19 cellular contexts compared by ENCODE assay signal in the genomic region with DNA sequence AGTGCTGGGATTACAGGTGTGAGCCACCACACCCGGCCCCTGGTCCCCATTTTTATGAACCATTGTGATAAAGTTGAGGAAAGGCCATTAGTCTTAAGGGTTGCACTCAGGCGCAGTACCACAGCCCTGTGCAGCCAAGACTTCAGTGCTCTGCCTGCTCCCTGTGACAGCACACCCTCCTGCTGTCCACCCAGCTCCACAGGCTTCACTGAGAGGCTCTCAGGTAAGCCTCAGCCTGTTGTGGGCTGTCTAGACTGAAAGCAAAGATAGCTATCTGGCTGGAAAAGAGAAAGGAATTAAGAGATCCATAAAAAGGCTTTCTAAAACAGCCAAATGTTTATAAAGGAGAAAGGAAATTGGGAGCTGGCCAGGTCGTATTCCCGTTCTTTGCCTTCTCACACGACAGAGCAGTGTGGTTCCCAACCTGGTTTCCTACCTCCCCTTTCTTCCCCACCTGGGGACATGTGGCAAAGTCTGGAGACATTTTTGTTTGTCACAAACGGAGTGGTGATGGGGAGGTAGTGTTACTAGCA. TPM values are rescaled to one million over a fixed set of nuclear protein-coding genes. Genes with fewer than 3 reads are reported as not detected.
DNase-seq lines count a peak whose midpoint lies in the region; ATAC-seq and TF ChIP-seq lines count a peak whose summit lies in the region.
"Had no signal": no experiment of that assay in that cellular context is flagged by ENCODE, and none has a peak within 500 bp of the region (broad histone marks: within the 10 kb centered on the region; RNA-seq: fewer than 3 reads in every experiment).

No MANE protein-coding gene starts in this region.

- TF ChIP-seq CTCF in GM23338 (conservative IDR thresholded peaks at IDR 0.05; ENCODE audit: low read depth in 2 of 2): no peak
- no peak for TF ChIP-seq CTCF in parathyroid adenoma (IDR thresholded peaks at IDR 0.05)
- TF ChIP-seq CTCF in GM13976 (IDR thresholded peaks at IDR 0.05; ENCODE audit: borderline replicate concordance, control extremely low read depth, extremely low read depth, insufficient read depth, missing control alignments): no peak

- no peaks in the 10 kb centered on the region for H3K4me1 Mint-ChIP-seq in GM23338
- H3K4me1 Mint-ChIP-seq: nephron progenitor cell had no signal

- DNase-seq in GM23338 (ENCODE audit: low spot score): no peak
- no peak for DNase-seq in GM13976 (ENCODE audit: low spot score)
- DNase-seq in RPMI8226: no peak
- no peak for DNase-seq in stimulated activated naive CD4-positive, alpha-beta T cell treated with Interleukin-2 at 50 U/mL for 16 hours (lab: John Stamatoyannopoulos, UW)
- DNase-seq: activated CD4-positive, CD25-positive, alpha-beta regulatory T cell treated with anti-CD3 and anti-CD28 coated beads, Interleukin-2, amount 50 U/mL, for 72 hours; activated CD8-positive, alpha-beta memory T cell treated with anti-CD3 and anti-CD28 coated beads for 24 hours; activated T-cell treated with anti-CD3 and anti-CD28 coated beads, Interleukin-2, amount 50 U/mL, for 48 hours; kidney glomerular epithelial cell; NCI-H1417; nephron progenitor cell; stimulated activated CD8-positive, alpha-beta memory T cell treated with anti-CD3 and anti-CD28 coated beads, Interleukin-4, amount 100 ng/mL, for 48 hours; T-helper 9 cell had no signal

- no peaks in the 10 kb centered on the region for H3F3A ChIP-seq in GM23338 (replicated peaks; ENCODE audit: low read depth)

- no peaks in the 10 kb centered on the region for H3K9me3 Mint-ChIP-seq in GM23338
- H3K9me3 Mint-ChIP-seq: activated naive CD4-positive, alpha-beta T cell treated with anti-CD3 and anti-CD28 coated beads, Interleukin-2, amount 50 U/mL, for 72 hours; nephron progenitor cell had no signal

- H3K9ac ChIP-seq in parathyroid adenoma: no peak overlapping the region

- no peaks in the 10 kb centered on the region for H3K36me3 Mint-ChIP-seq in GM23338 (ENCODE audit: low read depth)
- H3K36me3 Mint-ChIP-seq: activated naive CD4-positive, alpha-beta T cell treated with anti-CD3 and anti-CD28 coated beads, Interleukin-2, amount 50 U/mL, for 72 hours; mesothelial cell of epicardium had no signal

- H3K36me3 ChIP-seq in ACC112 (ENCODE audit: insufficient read depth, low read length) (no peaks in the 10 kb centered on the region), GM23338 (ENCODE audit: insufficient read depth) (no peaks in the 10 kb centered on the region), esophagus (ENCODE audit: control insufficient read depth in 2 of 2, insufficient read depth in 2 of 2, low read length in 1 of 2) (no peaks in the 10 kb centered on the region), parathyroid adenoma (ENCODE audit: control insufficient read depth, insufficient read depth, low read length) (no peaks in the 10 kb centered on the region)
- H3K36me3 ChIP-seq: suprapubic skin had no signal

- H3K4me1 ChIP-seq in ACC112 (ENCODE audit: control insufficient read depth, insufficient read depth, low read length, unreplicated experiment): peaks cover 17% of the 10 kb centered on the region
- no peaks in the 10 kb centered on the region for H3K4me1 ChIP-seq in GM23338 (ENCODE audit: insufficient read depth)
- H3K4me1 ChIP-seq in esophagus (ENCODE audit: control insufficient read depth in 2 of 2, insufficient read depth in 2 of 2, low read length in 1 of 2): peaks cover 0 to 4% of the 10 kb centered on the region in 2 donors
- no peaks in the 10 kb centered on the region for H3K4me1 ChIP-seq in parathyroid adenoma
- H3K4me1 ChIP-seq: suprapubic skin had no signal

- H4K20me1 ChIP-seq in GM23338 (replicated peaks; ENCODE audit: insufficient read depth): no peaks in the 10 kb centered on the region

- H3K4me3 Mint-ChIP-seq in GM23338: no peak overlapping the region
- H3K4me3 Mint-ChIP-seq: mesothelial cell of epicardium, nephron progenitor cell had no signal

- H3K27me3 ChIP-seq in ACC112 (ENCODE audit: insufficient read depth, low read length) (no peaks in the 10 kb centered on the region), GM23338 (ENCODE audit: insufficient read depth) (no peaks in the 10 kb centered on the region), esophagus (ENCODE audit: control insufficient read depth in 1 of 2, insufficient read depth in 2 of 2, low read length in 2 of 2) (no peaks in the 10 kb centered on the region), parathyroid adenoma (ENCODE audit: control insufficient read depth, insufficient read depth, low read length) (no peaks in the 10 kb centered on the region)
- H3K27me3 ChIP-seq: suprapubic skin had no signal

- H2AFZ ChIP-seq in ACC112 (ENCODE audit: low read length, unreplicated experiment): peak overlapping the region; percentile 81
- H2AFZ ChIP-seq in GM23338: peak overlapping the region; percentile 66; the same call in 1 of the 2 replicates
- H2AFZ ChIP-seq in parathyroid adenoma: peak overlapping the region; percentile 1

- H3K9me2 ChIP-seq in GM23338 (ENCODE audit: insufficient read depth): no peaks in the 10 kb centered on the region

- H3K9me3 ChIP-seq in esophagus (ENCODE audit: control insufficient read depth in 2 of 2, insufficient read depth in 1 of 2, low read depth in 1 of 2, low read length in 1 of 2) (no peaks in the 10 kb centered on the region), parathyroid adenoma (ENCODE audit: control insufficient read depth, low read length) (no peaks in the 10 kb centered on the region)
- H3K9me3 ChIP-seq: suprapubic skin had no signal

- H3K4me2 ChIP-seq in GM23338 (no peak overlapping the region), parathyroid adenoma (ENCODE audit: low read length) (no peak overlapping the region)

- ATAC-seq in GM23338: no peak; the same call in 2 of the 3 replicates
- ATAC-seq: SK-N-SH treated with all-trans-retinoic acid at 6 μM for 48 hours had no signal

- peak overlapping the region; percentile 27; the same call in 1 of the 2 replicates for H3K4me3 ChIP-seq in ACC112 (ENCODE audit: low read depth, low read length)
- no peak overlapping the region for H3K4me3 ChIP-seq in GM23338
- H3K4me3 ChIP-seq in esophagus (ENCODE audit: low read depth in 1 of 2, low read length in 2 of 2): no peak overlapping the region
- no peak overlapping the region for H3K4me3 ChIP-seq in parathyroid adenoma (ENCODE audit: low read depth, low read length)
- H3K4me3 ChIP-seq: suprapubic skin had no signal

- no peaks in the 10 kb centered on the region for H3K79me2 ChIP-seq in ACC112 (ENCODE audit: control insufficient read depth, insufficient read depth, low read length, unreplicated experiment)
- H3K79me2 ChIP-seq in GM23338 (replicated peaks; ENCODE audit: insufficient read depth): no peaks in the 10 kb centered on the region
- no peaks in the 10 kb centered on the region for H3K79me2 ChIP-seq in parathyroid adenoma

- 44 to 51% methylated on average over 6 of the region's 6 CpGs for WGBS in esophagus, 2 donors

- peaks cover 9% of the 10 kb centered on the region for H3K27me3 Mint-ChIP-seq in GM23338 (ENCODE audit: insufficient read depth, low read depth, poor library complexity)

- H3K27ac Mint-ChIP-seq in GM23338: no peak overlapping the region
- H3K27ac Mint-ChIP-seq: activated naive CD4-positive, alpha-beta T cell treated with anti-CD3 and anti-CD28 coated beads, Interleukin-2, amount 50 U/mL, for 72 hours; mesothelial cell of epicardium; nephron progenitor cell had no signal

- H3K27ac ChIP-seq in ACC112 (ENCODE audit: low read depth, low read length) (peak overlapping the region; percentile 87), GM23338 (ENCODE audit: low read depth) (no peak overlapping the region), esophagus (ENCODE audit: low read depth in 2 of 2, low read length in 1 of 2) (peak overlapping the region; percentile 41 to 51), parathyroid adenoma (peak overlapping the region; percentile 47)
- H3K27ac ChIP-seq: suprapubic skin had no signal

- in situ Hi-C loops in GM13976 (cut with MboI; ENCODE audit: low sequenced_read_pairs, unreplicated experiment): loop anchor here (10.0 to 25.0 kb wide), 2 partner anchors 295 to 998 kb away; a partner anchor contains a TSS

RNA-seq across cellular contexts. Expression of a gene that starts 19.1 kb away (rescaled TPM):
- total RNA-seq in GM23338 (2014; rRNA removed; shearing (Covaris generic)): 89.9 and 94.8 TPM in 2 replicates
- polyA plus RNA-seq in GM23338 (2016; fragmentation: Nextera tagmentation; extraction: Ambion mirVana) (54.3 and 72.2 TPM in 2 replicates), esophagus (10 to 100 TPM; 24.3 to 24.5 TPM)

Comparison
In these comparisons a context has a peak if more than half of its experiments do, and no peak if none do; other contexts are left out.
1. H2AFZ ChIP-seq: peak in every context shown above with its lines; median percentile 81 in ACC112; 66 in GM23338; 1 in parathyroid adenoma.